In the genomic region with DNA sequence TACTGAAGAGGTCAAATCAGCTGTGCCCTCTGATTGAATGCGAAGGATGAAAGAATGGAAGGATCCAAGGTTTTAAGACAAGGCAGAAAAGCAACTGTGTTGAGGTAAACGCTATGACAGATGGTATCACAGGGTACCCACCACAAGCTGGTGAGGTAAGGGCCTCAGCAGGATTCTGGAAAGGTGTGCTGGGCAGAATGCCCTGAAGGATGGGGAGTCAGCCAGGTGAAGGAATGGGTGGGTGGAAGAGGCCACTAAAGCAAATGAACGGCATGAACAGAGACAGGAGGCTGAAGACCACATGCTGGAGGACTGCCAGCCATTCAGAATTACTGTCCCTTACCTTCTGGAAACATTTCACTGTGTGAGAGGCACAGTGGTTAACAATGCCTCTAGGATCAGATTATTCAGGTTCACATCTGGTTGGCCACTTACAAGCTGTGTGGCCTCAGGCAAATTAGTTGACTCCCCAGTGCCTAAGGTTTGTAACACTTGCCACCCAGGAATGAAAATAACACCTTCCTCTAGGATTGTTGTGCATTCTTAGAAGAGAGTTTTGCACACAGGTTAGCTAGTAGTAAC, we compare ENCODE assay signal across 10 cellular contexts. TPM values are rescaled to one million over a fixed set of nuclear protein-coding genes. Genes with fewer than 3 reads are reported as not detected.
A peak's percentile ranks its signal among the peaks of the same experiment; 100 is the strongest.
DNase-seq lines count a peak whose midpoint lies in the region; ATAC-seq lines count a peak whose summit lies in the region.
"Had no signal": no experiment of that assay in that cellular context is flagged by ENCODE, and none has a peak within 500 bp of the region (broad histone marks: within the 10 kb centered on the region; RNA-seq: fewer than 3 reads in every experiment).

No MANE protein-coding gene starts in this region.

- CTCF ChIA-PET in activated CD4-positive, alpha-beta memory T cell treated with anti-CD3 and anti-CD28 coated beads, Interleukin-2, amount 10 ng/mL, durations not matched to agents 7 days and 5 days (lab: Charles Lee): interaction anchor here (0.7 to 4.5 kb wide), 6 partner anchors 8 to 59 kb away, joined by 3 to 23 read pairs (median 4); no protein-coding TSS in a partner anchor

- no peaks in the 10 kb centered on the region for H3K9me3 Mint-ChIP-seq in stimulated activated naive CD8-positive, alpha-beta T cell treated with anti-CD3 and anti-CD28 coated beads, Interleukin-15, Interleukin-2, amounts not matched to agents 100 ng/mL and 50 ng/mL, for 24 hours
- no peaks in the 10 kb centered on the region for H3K9me3 Mint-ChIP-seq in activated CD4-positive, alpha-beta memory T cell treated with anti-CD3 and anti-CD28 coated beads, Interleukin-2, amount 10 ng/mL, durations not matched to agents 7 days and 5 days
- H3K9me3 Mint-ChIP-seq in immature natural killer cell: no peaks in the 10 kb centered on the region

- no peak for ATAC-seq in stimulated activated naive CD8-positive, alpha-beta T cell treated with anti-CD3 and anti-CD28 coated beads, Interleukin-15, Interleukin-2, amounts not matched to agents 100 U/mL and 50 U/mL, for 24 hours
- ATAC-seq in HG03442 (IDR thresholded peaks at IDR 0.05; ENCODE audit: unreplicated experiment) (no peak), HG03135 (IDR thresholded peaks at IDR 0.05; ENCODE audit: unreplicated experiment) (no peak)

- intact Hi-C loops in cardiac septum (cut with DNase I): no loop called here

- H3K36me3 Mint-ChIP-seq in stimulated activated naive CD8-positive, alpha-beta T cell treated with anti-CD3 and anti-CD28 coated beads, Interleukin-15, Interleukin-2, amounts not matched to agents 100 ng/mL and 50 ng/mL, for 24 hours (ENCODE audit: low read depth): no peaks in the 10 kb centered on the region
- H3K36me3 Mint-ChIP-seq in activated CD4-positive, alpha-beta memory T cell treated with anti-CD3 and anti-CD28 coated beads, Interleukin-2, amount 10 ng/mL, durations not matched to agents 7 days and 5 days (ENCODE audit: low read depth): peaks cover 30% of the 10 kb centered on the region
- H3K36me3 Mint-ChIP-seq in immature natural killer cell: peaks cover 0 to 5% (median 0%) of the 10 kb centered on the region in 3 donors
- H3K36me3 Mint-ChIP-seq: brain had no signal

- H3K4me3 Mint-ChIP-seq in stimulated activated naive CD8-positive, alpha-beta T cell treated with anti-CD3 and anti-CD28 coated beads, Interleukin-15, Interleukin-2, amounts not matched to agents 100 ng/mL and 50 ng/mL, for 24 hours: peak overlapping the region; percentile 17
- H3K4me3 Mint-ChIP-seq in activated CD4-positive, alpha-beta memory T cell treated with anti-CD3 and anti-CD28 coated beads, Interleukin-2, amount 10 ng/mL, durations not matched to agents 7 days and 5 days: peak overlapping the region; percentile 74
- peak overlapping the region; percentile 69 to 86 (median 77) for H3K4me3 Mint-ChIP-seq in immature natural killer cell
- H3K4me3 Mint-ChIP-seq: brain had no signal

- POLR2A ChIA-PET in activated CD4-positive, alpha-beta memory T cell treated with anti-CD3 and anti-CD28 coated beads, Interleukin-2, amount 10 ng/mL, durations not matched to agents 7 days and 5 days (lab: Charles Lee): interaction anchor here (0.8 to 10.4 kb wide), 16 partner anchors 9 to 58 kb away, joined by 3 to 516 read pairs (median 6); a partner anchor contains a TSS

- H3K27me3 Mint-ChIP-seq in stimulated activated naive CD8-positive, alpha-beta T cell treated with anti-CD3 and anti-CD28 coated beads, Interleukin-15, Interleukin-2, amounts not matched to agents 100 ng/mL and 50 ng/mL, for 24 hours: no peaks in the 10 kb centered on the region
- H3K27me3 Mint-ChIP-seq in activated CD4-positive, alpha-beta memory T cell treated with anti-CD3 and anti-CD28 coated beads, Interleukin-2, amount 10 ng/mL, durations not matched to agents 7 days and 5 days: no peaks in the 10 kb centered on the region
- H3K27me3 Mint-ChIP-seq in immature natural killer cell (ENCODE audit: low read depth in 3 of 3): peaks cover 3 to 9% (median 5%) of the 10 kb centered on the region in 3 donors

- no peak for DNase-seq in stimulated activated naive CD8-positive, alpha-beta T cell treated with anti-CD3 and anti-CD28 coated beads, Interleukin-15, Interleukin-2, amounts not matched to agents 100 U/mL and 50 U/mL, for 24 hours
- no peak for DNase-seq in activated CD4-positive, alpha-beta memory T cell treated with anti-CD3 and anti-CD28 coated beads, Interleukin-2, amount 10 ng/mL, durations not matched to agents 7 days and 5 days
- DNase-seq in immature natural killer cell (peak in 1 of 3 donors; percentile 36), cardiac septum (ENCODE audit: low spot score) (no peak), ureter (ENCODE audit: low spot score) (no peak)
- DNase-seq: SIG-M5 had no signal

- H3K4me1 Mint-ChIP-seq in stimulated activated naive CD8-positive, alpha-beta T cell treated with anti-CD3 and anti-CD28 coated beads, Interleukin-15, Interleukin-2, amounts not matched to agents 100 ng/mL and 50 ng/mL, for 24 hours (ENCODE audit: low read depth): peaks cover 77% of the 10 kb centered on the region
- H3K4me1 Mint-ChIP-seq in activated CD4-positive, alpha-beta memory T cell treated with anti-CD3 and anti-CD28 coated beads, Interleukin-2, amount 10 ng/mL, durations not matched to agents 7 days and 5 days: peaks cover 73% of the 10 kb centered on the region
- H3K4me1 Mint-ChIP-seq in immature natural killer cell: peaks cover 0 to 38% of the 10 kb centered on the region in 2 donors
- H3K4me1 Mint-ChIP-seq: brain had no signal

- peak overlapping the region; percentile 90 for H3K27ac Mint-ChIP-seq in stimulated activated naive CD8-positive, alpha-beta T cell treated with anti-CD3 and anti-CD28 coated beads, Interleukin-15, Interleukin-2, amounts not matched to agents 100 ng/mL and 50 ng/mL, for 24 hours
- H3K27ac Mint-ChIP-seq in activated CD4-positive, alpha-beta memory T cell treated with anti-CD3 and anti-CD28 coated beads, Interleukin-2, amount 10 ng/mL, durations not matched to agents 7 days and 5 days: peak overlapping the region; percentile 96
- no peak overlapping the region for H3K27ac Mint-ChIP-seq in immature natural killer cell

RNA-seq across cellular contexts. Expression of a gene that starts 23.5 kb away (rescaled TPM):
- total RNA-seq in activated CD4-positive, alpha-beta memory T cell treated with anti-CD3 and anti-CD28 coated beads, Interleukin-2, amount 10 ng/mL, durations not matched to agents 7 days and 5 days: 100 to 1,000 TPM; 102 to 106 TPM
- 10 to 100 TPM in 1 of 3 donors, 1 to 10 TPM in 2; 5.5 to 15.9 (median 7.3) TPM for polyA plus RNA-seq in immature natural killer cell
- 7.3 TPM for total RNA-seq in cardiac septum
- 3.5 TPM for total RNA-seq in ureter

Comparison
In these comparisons a context has a peak if more than half of its experiments do, and no peak if none do; other contexts are left out.
1. H3K27ac Mint-ChIP-seq: peak in stimulated activated naive CD8-positive, alpha-beta T cell treated with anti-CD3 and anti-CD28 coated beads, Interleukin-15, Interleukin-2, amounts not matched to agents 100 ng/mL and 50 ng/mL, for 24 hours (single experiment) and activated CD4-positive, alpha-beta memory T cell treated with anti-CD3 and anti-CD28 coated beads, Interleukin-2, amount 10 ng/mL, durations not matched to agents 7 days and 5 days (single experiment); none in immature natural killer cell (0 of 6).
2. H3K4me3 Mint-ChIP-seq: peak in every context shown above with its lines; median percentile 77 in immature natural killer cell; 74 in activated CD4-positive, alpha-beta memory T cell treated with anti-CD3 and anti-CD28 coated beads, Interleukin-2, amount 10 ng/mL, durations not matched to agents 7 days and 5 days; 17 in stimulated activated naive CD8-positive, alpha-beta T cell treated with anti-CD3 and anti-CD28 coated beads, Interleukin-15, Interleukin-2, amounts not matched to agents 100 ng/mL and 50 ng/mL, for 24 hours.
3. RNA of a gene that starts 23.5 kb away (total RNA-seq): 102 to 106 TPM in activated CD4-positive, alpha-beta memory T cell treated with anti-CD3 and anti-CD28 coated beads, Interleukin-2, amount 10 ng/mL, durations not matched to agents 7 days and 5 days; 7.3 TPM in cardiac septum (single experiment) and 3.5 TPM in ureter (single experiment); every median in the first group is over 10 times any median in the second.